Comparison of ENCODE assay signal across 22 cellular contexts in the genomic region with DNA sequence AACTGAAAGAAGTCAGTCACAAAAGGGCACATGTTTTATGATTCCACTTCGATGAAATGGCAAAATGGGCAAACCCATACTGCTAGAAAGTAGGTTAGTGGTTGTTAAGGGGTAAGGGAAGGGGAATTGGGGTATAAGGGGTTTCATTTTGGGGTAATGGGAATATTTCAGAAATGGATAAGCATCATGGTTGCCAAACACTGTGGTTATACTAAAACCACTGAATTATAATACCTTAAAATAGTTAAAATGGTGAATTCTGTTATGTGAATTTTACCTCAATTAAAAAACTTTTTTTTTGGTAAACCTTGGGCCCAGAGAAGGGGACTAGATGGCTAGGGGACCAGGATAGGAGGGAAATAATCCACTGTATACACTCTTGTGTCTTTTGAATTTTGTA.
"Had no signal": no experiment of that assay in that cellular context is flagged by ENCODE, and none has a peak within 500 bp of the region (broad histone marks: within the 10 kb centered on the region; RNA-seq: fewer than 3 reads in every experiment).

No MANE protein-coding gene starts in this region.

- H3K4me3 Mint-ChIP-seq: activated CD8-positive, alpha-beta memory T cell treated with anti-CD3 and anti-CD28 coated beads, Interleukin-2, amount 10 ng/mL, durations not matched to agents 7 days and 5 days; activated naive CD8-positive, alpha-beta T cell; effector memory CD8-positive, alpha-beta T cell; nephron progenitor cell; stimulated activated memory B cell treated with anti-CD40 and anti-IgM and Interleukin-4, amounts not matched to agents 10 μg/mL and 1 μg/mL and 100 μg/mL, for 72 hours had no signal

- H3K36me3 Mint-ChIP-seq: activated naive CD8-positive, alpha-beta T cell; stimulated activated memory B cell treated with anti-CD40 and anti-IgM and Interleukin-4, amounts not matched to agents 10 μg/mL and 1 μg/mL and 100 μg/mL, for 72 hours had no signal

- H3K27me3 Mint-ChIP-seq: activated CD4-positive, alpha-beta memory T cell treated with anti-CD3 and anti-CD28 coated beads, Interleukin-2, amount 10 ng/mL, durations not matched to agents 7 days and 5 days; activated CD8-positive, alpha-beta memory T cell treated with anti-CD3 and anti-CD28 coated beads, Interleukin-2, amount 10 ng/mL, durations not matched to agents 7 days and 5 days; activated naive CD8-positive, alpha-beta T cell; effector memory CD8-positive, alpha-beta T cell; progenitor cell of endocrine pancreas; stimulated activated memory B cell treated with anti-CD40 and anti-IgM and Interleukin-4, amounts not matched to agents 10 μg/mL and 1 μg/mL and 100 μg/mL, for 72 hours had no signal

- ATAC-seq: gastroesophageal sphincter, left ventricle myocardium superior, mucosa of descending colon had no signal

- H3K27ac Mint-ChIP-seq: nephron progenitor cell, progenitor cell of endocrine pancreas had no signal

- DNase-seq: brain microvascular endothelial cell; cortex of kidney; effector memory CD8-positive, alpha-beta T cell; erythroblast; left cardiac atrium; left ventricle myocardium superior; mucosa of descending colon; nephron progenitor cell; ovary; sigmoid colon; small intestine; T-helper 9 cell; testis; transverse colon had no signal

- H3K9me3 Mint-ChIP-seq: effector memory CD8-positive, alpha-beta T cell; stimulated activated memory B cell treated with anti-CD40 and anti-IgM and Interleukin-4, amounts not matched to agents 10 μg/mL and 1 μg/mL and 100 μg/mL, for 72 hours had no signal

- FAIRE-seq: keratinocyte, small intestine, TTC549 had no signal
